14 cellular contexts compared by ENCODE assay signal in the genomic region with DNA sequence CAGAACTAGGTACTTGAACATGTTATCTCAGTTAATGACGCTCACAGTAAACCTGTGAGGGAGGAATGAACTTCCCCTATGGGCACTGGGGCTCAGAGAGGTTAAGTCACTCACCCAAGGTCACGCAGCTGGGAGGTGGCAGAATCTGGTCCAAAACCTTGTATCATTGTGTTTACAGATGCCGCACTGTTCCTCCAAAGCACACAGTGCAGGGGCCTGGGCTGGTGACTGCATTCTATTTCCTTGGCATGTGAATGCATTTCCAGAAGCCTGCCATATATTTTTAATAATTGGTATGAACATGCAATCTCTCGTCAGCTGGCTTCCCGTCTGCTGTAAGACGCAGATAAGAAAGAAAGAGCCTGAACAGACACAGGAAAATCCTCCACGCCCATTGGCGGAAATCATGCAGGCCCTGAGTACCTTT.
"Had no signal": no experiment of that assay in that cellular context is flagged by ENCODE, and none has a peak within 500 bp of the region (broad histone marks: within the 10 kb centered on the region; RNA-seq: fewer than 3 reads in every experiment).

No MANE protein-coding gene starts in this region.

- DNase-seq: activated CD4-positive, alpha-beta memory T cell treated with anti-CD3 and anti-CD28 coated beads for 36 hours; activated CD4-positive, alpha-beta T cell treated with anti-CD3 and anti-CD28 coated beads for 36 hours; activated naive CD4-positive, alpha-beta T cell treated with Interleukin-2 at 50 U/mL for 16 hours; activated naive CD8-positive, alpha-beta T cell treated with anti-CD3 and anti-CD28 coated beads, Interleukin-2, amount 10 ng/mL, durations not matched to agents 7 days and 5 days; activated T-cell treated with anti-CD3 and anti-CD28 coated beads, Interleukin-2, amount 50 U/mL, for 1 hour; body of pancreas; caudate nucleus; dorsolateral prefrontal cortex; heart right ventricle; immature natural killer cell; uterus had no signal

- ATAC-seq: activated CD4-positive, alpha-beta T cell treated with anti-CD3 and anti-CD28 coated beads for 36 hours; activated T-helper 17 cell treated with anti-CD3 and anti-CD28 coated beads, Interleukin-2, amount 50 U/mL, for 72 hours; body of pancreas; gastroesophageal sphincter; heart right ventricle; WTC11 had no signal
